36 cellular contexts compared by ENCODE assay signal in genomic region chr17:61797283-61797682, GRCh38.
"Had no signal": no experiment of that assay in that cellular context is flagged by ENCODE, and none has a peak within 500 bp of the region (broad histone marks: within the 10 kb centered on the region; RNA-seq: fewer than 3 reads in every experiment).

No MANE protein-coding gene starts in this region.

- FAIRE-seq: astrocyte, TTC549 had no signal

- ATAC-seq: activated CD8-positive, alpha-beta T cell treated with anti-CD3 and anti-CD28 coated beads for 36 hours; activated naive CD4-positive, alpha-beta T cell treated with anti-CD3 and anti-CD28 coated beads, Interleukin-2, amount 50 U/mL, for 72 hours; activated T-cell treated with anti-CD3 and anti-CD28 coated beads, Interleukin-2, amount 50 U/mL, for 4 hours; activated T-cell treated with anti-CD3 and anti-CD28 coated beads, Interleukin-2, amount 50 U/mL, for 72 hours; activated T-helper 17 cell treated with anti-CD3 and anti-CD28 coated beads, Interleukin-2, amount 50 U/mL, for 72 hours; body of pancreas had no signal

- H3K27ac ChIP-seq: adrenal gland, body of pancreas, brain microvascular endothelial cell, breast epithelium had no signal

- H3K4me1 Mint-ChIP-seq: activated CD4-positive, alpha-beta T cell treated with anti-CD3 and anti-CD28 coated beads, Interleukin-2, amount 10 ng/mL, durations not matched to agents 24 days and 14 days; activated naive CD8-positive, alpha-beta T cell treated with anti-CD3 and anti-CD28 coated beads for 36 hours; activated T-helper 17 cell treated with anti-CD3 and anti-CD28 coated beads, Interleukin-2, amount 50 U/mL, for 72 hours had no signal

- H3K4me3 Mint-ChIP-seq: activated B cell treated with CpG ODN at 0.5 μM for 24 hours; activated CD4-positive, alpha-beta memory T cell treated with anti-CD3 and anti-CD28 coated beads for 36 hours; activated CD4-positive, alpha-beta T cell treated with anti-CD3 and anti-CD28 coated beads, Interleukin-2, amount 10 ng/mL, durations not matched to agents 24 days and 14 days; activated CD8-positive, alpha-beta T cell treated with anti-CD3 and anti-CD28 coated beads for 36 hours; activated naive CD4-positive, alpha-beta T cell treated with anti-CD3 and anti-CD28 coated beads for 36 hours; activated naive CD8-positive, alpha-beta T cell treated with anti-CD3 and anti-CD28 coated beads for 36 hours; activated T-cell treated with anti-CD3 and anti-CD28 coated beads, Interleukin-2, amount 50 U/mL, for 4 hours; activated T-cell treated with anti-CD3 and anti-CD28 coated beads, Interleukin-2, amount 50 U/mL, for 72 hours; activated T-helper 1 cell treated with anti-CD3 and anti-CD28 coated beads, Interleukin-12 subunit alpha, Interleukin-12 subunit beta, Interleukin-2, Interleukin-4 antibody, amounts not matched to agents 30 ng/mL and 10 ng/mL and 1 ng/mL, durations not matched to agents 14 hours and 24 hours and 36 hours; activated T-helper 17 cell treated with anti-CD3 and anti-CD28 coated beads, Interleukin-2, amount 50 U/mL, for 72 hours; T-helper 1 cell treated with Interleukin-12 subunit alpha and Interleukin-12 subunit beta and Interleukin-4 antibody, amounts not matched to agents 30 μg/mL and 1 μg/mL, for 36 hours; T-helper 2 cell treated with Interferon-gamma antibody and Interleukin-4, amounts not matched to agents 5 μg/mL and 100 μg/mL, for 36 hours had no signal

- H3K9me3 Mint-ChIP-seq: activated B cell treated with CpG ODN at 0.5 μM for 24 hours; activated CD4-positive, alpha-beta memory T cell treated with anti-CD3 and anti-CD28 coated beads for 36 hours; activated CD4-positive, alpha-beta T cell treated with anti-CD3 and anti-CD28 coated beads, Interleukin-2, amount 10 ng/mL, durations not matched to agents 24 days and 14 days; activated CD8-positive, alpha-beta T cell treated with anti-CD3 and anti-CD28 coated beads for 36 hours; activated naive CD4-positive, alpha-beta T cell treated with anti-CD3 and anti-CD28 coated beads for 36 hours; activated naive CD4-positive, alpha-beta T cell treated with anti-CD3 and anti-CD28 coated beads, Interleukin-2, amount 50 U/mL, for 72 hours; activated naive CD8-positive, alpha-beta T cell treated with anti-CD3 and anti-CD28 coated beads for 36 hours; activated T-cell treated with anti-CD3 and anti-CD28 coated beads, Interleukin-2, amount 50 U/mL, for 4 hours; activated T-cell treated with anti-CD3 and anti-CD28 coated beads, Interleukin-2, amount 50 U/mL, for 72 hours; activated T-helper 1 cell treated with anti-CD3 and anti-CD28 coated beads, Interleukin-12 subunit alpha, Interleukin-12 subunit beta, Interleukin-2, Interleukin-4 antibody, amounts not matched to agents 30 ng/mL and 10 ng/mL and 1 ng/mL, durations not matched to agents 14 hours and 24 hours and 36 hours; activated T-helper 17 cell treated with anti-CD3 and anti-CD28 coated beads, Interleukin-2, amount 50 U/mL, for 72 hours; T-helper 1 cell treated with Interleukin-12 subunit alpha and Interleukin-12 subunit beta and Interleukin-4 antibody, amounts not matched to agents 30 μg/mL and 1 μg/mL, for 36 hours; T-helper 2 cell treated with Interferon-gamma antibody and Interleukin-4, amounts not matched to agents 5 μg/mL and 100 μg/mL, for 36 hours had no signal

- H3K4me1 ChIP-seq: adrenal gland, body of pancreas, breast epithelium had no signal

- H3K27ac Mint-ChIP-seq: activated B cell treated with CpG ODN at 0.5 μM for 24 hours; activated CD4-positive, alpha-beta memory T cell treated with anti-CD3 and anti-CD28 coated beads for 36 hours; activated CD4-positive, alpha-beta T cell treated with anti-CD3 and anti-CD28 coated beads, Interleukin-2, amount 10 ng/mL, durations not matched to agents 24 days and 14 days; activated CD8-positive, alpha-beta T cell treated with anti-CD3 and anti-CD28 coated beads for 36 hours; activated naive CD4-positive, alpha-beta T cell treated with anti-CD3 and anti-CD28 coated beads for 36 hours; activated naive CD4-positive, alpha-beta T cell treated with anti-CD3 and anti-CD28 coated beads, Interleukin-2, amount 50 U/mL, for 72 hours; activated naive CD8-positive, alpha-beta T cell treated with anti-CD3 and anti-CD28 coated beads for 36 hours; activated T-cell treated with anti-CD3 and anti-CD28 coated beads, Interleukin-2, amount 50 U/mL, for 72 hours; activated T-helper 1 cell treated with anti-CD3 and anti-CD28 coated beads, Interleukin-12 subunit alpha, Interleukin-12 subunit beta, Interleukin-2, Interleukin-4 antibody, amounts not matched to agents 30 ng/mL and 10 ng/mL and 1 ng/mL, durations not matched to agents 14 hours and 24 hours and 36 hours; activated T-helper 17 cell treated with anti-CD3 and anti-CD28 coated beads, Interleukin-2, amount 50 U/mL, for 72 hours; T-helper 1 cell treated with Interleukin-12 subunit alpha and Interleukin-12 subunit beta and Interleukin-4 antibody, amounts not matched to agents 30 μg/mL and 1 μg/mL, for 36 hours; T-helper 2 cell treated with Interferon-gamma antibody and Interleukin-4, amounts not matched to agents 5 μg/mL and 100 μg/mL, for 36 hours had no signal

- H3K27me3 Mint-ChIP-seq: activated B cell treated with CpG ODN at 0.5 μM for 24 hours; activated CD4-positive, alpha-beta memory T cell treated with anti-CD3 and anti-CD28 coated beads for 36 hours; activated CD4-positive, alpha-beta T cell treated with anti-CD3 and anti-CD28 coated beads, Interleukin-2, amount 10 ng/mL, durations not matched to agents 24 days and 14 days; activated CD8-positive, alpha-beta T cell treated with anti-CD3 and anti-CD28 coated beads for 36 hours; activated naive CD8-positive, alpha-beta T cell treated with anti-CD3 and anti-CD28 coated beads for 36 hours; activated T-helper 17 cell treated with anti-CD3 and anti-CD28 coated beads, Interleukin-2, amount 50 U/mL, for 72 hours had no signal

- H3K27me3 ChIP-seq: adrenal gland, body of pancreas, brain microvascular endothelial cell, breast epithelium had no signal

- H3K9me3 ChIP-seq: adrenal gland, body of pancreas, breast epithelium had no signal

- H3K36me3 ChIP-seq: adrenal gland, brain microvascular endothelial cell, breast epithelium had no signal

- H3K4me3 ChIP-seq: adrenal gland, body of pancreas, breast epithelium had no signal

- DNase-seq: activated B cell treated with CpG ODN at 0.5 μM for 24 hours; activated CD4-positive, alpha-beta memory T cell treated with anti-CD3 and anti-CD28 coated beads for 36 hours; activated CD4-positive, alpha-beta T cell treated with anti-CD3 and anti-CD28 coated beads for 4 hours; activated CD4-positive, alpha-beta T cell treated with anti-CD3 and anti-CD28 coated beads, Interleukin-2, amount 10 ng/mL, durations not matched to agents 24 days and 14 days; activated CD4-positive, alpha-beta T cell treated with anti-CD3 and anti-CD28 coated beads, Interleukin-2, amount 50 U/mL, for 1 hour; activated CD4-positive, alpha-beta T cell treated with anti-CD3 and anti-CD28 coated beads, Interleukin-2, amount 50 U/mL, for 4 hours; activated CD4-positive, CD25-positive, alpha-beta regulatory T cell treated with anti-CD3 and anti-CD28 coated beads, Interleukin-2, amount 50 U/mL, for 72 hours; activated CD8-positive, alpha-beta memory T cell treated with anti-CD3 and anti-CD28 coated beads, Interleukin-2, amount 50 U/mL, for 4 hours; activated CD8-positive, alpha-beta T cell treated with anti-CD3 and anti-CD28 coated beads for 36 hours; activated effector memory CD4-positive, alpha-beta T cell treated with anti-CD3 and anti-CD28 coated beads, Interleukin-2, amount 50 U/mL, for 16 hours; activated gamma-delta T cell treated with Interleukin-2 at 50 U/mL for 16 hours; activated naive CD4-positive, alpha-beta T cell; activated naive CD4-positive, alpha-beta T cell treated with anti-CD3 and anti-CD28 coated beads for 36 hours; activated naive CD4-positive, alpha-beta T cell treated with anti-CD3 and anti-CD28 coated beads, Interleukin-2, amount 50 U/mL, for 16 hours; activated naive CD8-positive, alpha-beta T cell treated with anti-CD3 and anti-CD28 coated beads for 36 hours; activated T-cell treated with anti-CD3 and anti-CD28 coated beads for 4 hours; activated T-cell treated with anti-CD3 and anti-CD28 coated beads, Interleukin-2, amount 50 U/mL, for 1 hour; activated T-cell treated with anti-CD3 and anti-CD28 coated beads, Interleukin-2, amount 50 U/mL, for 4 hours; activated T-cell treated with anti-CD3 and anti-CD28 coated beads, Interleukin-2, amount 50 U/mL, for 72 hours; adrenal gland; amniotic stem cell; aorta; body of pancreas; brain microvascular endothelial cell; central memory CD4-positive, alpha-beta T cell; T-helper 1 cell; T-helper 2 cell; T-helper 9 cell had no signal
